15 cellular contexts compared by ENCODE assay signal in the genomic region with DNA sequence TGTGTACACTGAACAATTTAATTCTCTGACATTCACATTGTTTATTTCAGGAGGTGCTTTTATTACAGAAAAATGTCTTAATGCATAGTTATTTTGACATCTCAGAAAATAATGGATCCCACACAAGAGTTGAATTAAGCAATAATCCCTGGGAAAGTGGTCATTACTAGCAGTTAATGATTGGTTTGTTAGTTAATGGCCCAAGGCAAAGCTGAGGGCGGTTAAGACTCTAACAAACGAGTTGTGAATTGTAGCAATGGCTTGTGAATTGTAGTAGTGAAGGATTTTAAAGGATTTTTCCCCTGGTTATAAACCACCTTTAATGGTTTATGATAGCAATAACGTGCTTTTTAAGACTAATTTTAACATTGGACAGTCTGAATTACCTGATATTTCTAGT.
A peak's percentile ranks its signal among the peaks of the same experiment; 100 is the strongest.
DNase-seq lines count a peak whose midpoint lies in the region; TF ChIP-seq lines count a peak whose summit lies in the region.
"Had no signal": no experiment of that assay in that cellular context is flagged by ENCODE, and none has a peak within 500 bp of the region (broad histone marks: within the 10 kb centered on the region; RNA-seq: fewer than 3 reads in every experiment).

No MANE protein-coding gene starts in this region.

- no peak overlapping the region for H2BK15ac ChIP-seq in mesenchymal stem cell (ENCODE audit: low read depth, poor library complexity, severe bottlenecking)

- H2AK5ac ChIP-seq in mesenchymal stem cell (ENCODE audit: low read length, severe bottlenecking), result no peak overlapping the region

- no peaks in the 10 kb centered on the region for H3K36me3 Mint-ChIP-seq in Caco-2 (ENCODE audit: insufficient read depth, unreplicated experiment)
- H3K36me3 Mint-ChIP-seq: CD8-positive, alpha-beta memory T cell had no signal

- no peak overlapping the region for H2BK5ac ChIP-seq in mesenchymal stem cell (ENCODE audit: low read depth, low read length, poor library complexity, severe bottlenecking)

- TF ChIP-seq CTCF in kidney epithelial cell (IDR thresholded peaks at IDR 0.05; ENCODE audit: insufficient read depth, low read length, poor library complexity, severe bottlenecking), result no peak
- no peak for TF ChIP-seq CTCF in Caco-2 (IDR thresholded peaks at IDR 0.05; ENCODE audit: insufficient read depth in 1 of 2, low read depth in 1 of 2, low read length in 1 of 2, severe bottlenecking in 1 of 2, unreplicated experiment in 1 of 2)

- no peak overlapping the region for H3K14ac ChIP-seq in mesenchymal stem cell (ENCODE audit: low read length in 2 of 2)

- H3K27me3 Mint-ChIP-seq in Caco-2 (ENCODE audit: insufficient read depth, unreplicated experiment), result no peaks in the 10 kb centered on the region
- H3K27me3 Mint-ChIP-seq: B cell; CD8-positive, alpha-beta memory T cell had no signal

- H4K91ac ChIP-seq in mesenchymal stem cell (ENCODE audit: low read length), result no peak overlapping the region

- DNase-seq in NCI-H748 (lab: John Stamatoyannopoulos, UW; ENCODE audit: unreplicated experiment) (peak; percentile 27), NCI-H748 treated with DMSO at 0.1 percent for 48 hours (lab: John Stamatoyannopoulos, UW) (no peak), NCI-H1417 treated with DMSO at 0.1 percent for 48 hours (lab: John Stamatoyannopoulos, UW) (peak; percentile 64), kidney epithelial cell (ENCODE audit: low read depth) (peak; percentile 10), renal cortical epithelial cell (ENCODE audit: low read depth) (peak; percentile 84), Caco-2 (no peak), mesenchymal stem cell (no peak)
- no peak for DNase-seq in stimulated activated CD4-positive, alpha-beta T cell treated with anti-CD3 and anti-CD28 coated beads, Interleukin-4, amount 100 ng/mL, for 1 hour
- DNase-seq: 8988T; CD8-positive, alpha-beta memory T cell; COR-L47; GF-D8; H9 had no signal

- H4K8ac ChIP-seq in mesenchymal stem cell (ENCODE audit: low read length), result no peak overlapping the region

- no peaks in the 10 kb centered on the region for H3K4me1 ChIP-seq in Caco-2
- no peaks in the 10 kb centered on the region for H3K4me1 ChIP-seq in mesenchymal stem cell (ENCODE audit: control insufficient read depth, insufficient read depth, low read depth, low read length)
- H3K4me1 ChIP-seq: BLaER1 treated with 17β-estradiol and CSF1 and Interleukin-3, amounts not matched to agents 10 nM and 100 nM had no signal

- H3K27ac ChIP-seq in mesenchymal stem cell (ENCODE audit: low read length, poor library complexity, severe bottlenecking), result no peak overlapping the region
- H3K27ac ChIP-seq: BLaER1 treated with 17β-estradiol and CSF1 and Interleukin-3, amounts not matched to agents 10 nM and 100 nM had no signal

- WGBS in mesenchymal stem cell, result 91% methylated on average over 2 of the region's 3 CpGs

- H3K79me1 ChIP-seq in mesenchymal stem cell (replicated peaks; ENCODE audit: low read length, poor library complexity, severe bottlenecking), result no peaks in the 10 kb centered on the region

- no peaks in the 10 kb centered on the region for H3K36me3 ChIP-seq in kidney epithelial cell (ENCODE audit: control insufficient read depth, insufficient read depth, low read length)
- no peaks in the 10 kb centered on the region for H3K36me3 ChIP-seq in Caco-2 (ENCODE audit: control insufficient read depth, insufficient read depth, low read length)
- no peaks in the 10 kb centered on the region for H3K36me3 ChIP-seq in mesenchymal stem cell (ENCODE audit: control insufficient read depth in 1 of 2, insufficient read depth in 2 of 2, low read depth in 1 of 2, low read length in 2 of 2)
- H3K36me3 ChIP-seq: BLaER1 treated with 17β-estradiol and CSF1 and Interleukin-3, amounts not matched to agents 10 nM and 100 nM had no signal

- no peaks in the 10 kb centered on the region for H3K9me3 Mint-ChIP-seq in Caco-2 (ENCODE audit: unreplicated experiment)
- H3K9me3 Mint-ChIP-seq: CD8-positive, alpha-beta memory T cell had no signal

- H3K9ac ChIP-seq in mesenchymal stem cell (ENCODE audit: low read length), result no peak overlapping the region
- H3K9ac ChIP-seq: BLaER1 treated with 17β-estradiol and CSF1 and Interleukin-3, amounts not matched to agents 10 nM and 100 nM had no signal

- H3K4me3 ChIP-seq in kidney epithelial cell (ENCODE audit: low read depth, low read length) (no peak overlapping the region), Caco-2 (ENCODE audit: low read depth, low read length) (no peak overlapping the region), mesenchymal stem cell (ENCODE audit: insufficient read depth in 1 of 2, low read depth in 1 of 2, low read length in 2 of 2) (no peak overlapping the region)
- H3K4me3 ChIP-seq: BLaER1 treated with 17β-estradiol and CSF1 and Interleukin-3, amounts not matched to agents 10 nM and 100 nM had no signal

- H3K23ac ChIP-seq in mesenchymal stem cell (ENCODE audit: low read length in 2 of 2), result no peak overlapping the region

- H3K27me3 ChIP-seq in kidney epithelial cell (ENCODE audit: control insufficient read depth, insufficient read depth, low read length) (no peaks in the 10 kb centered on the region), Caco-2 (replicated peaks; ENCODE audit: control insufficient read depth, insufficient read depth, low read length) (no peaks in the 10 kb centered on the region), mesenchymal stem cell (ENCODE audit: control insufficient read depth in 1 of 2, insufficient read depth in 1 of 2, low read length in 2 of 2) (no peaks in the 10 kb centered on the region)
- H3K27me3 ChIP-seq: BLaER1 treated with 17β-estradiol and CSF1 and Interleukin-3, amounts not matched to agents 10 nM and 100 nM had no signal

- H3K4ac ChIP-seq in mesenchymal stem cell (ENCODE audit: low read depth in 1 of 2, low read length in 2 of 2), result no peak overlapping the region

- no peak overlapping the region for H2BK120ac ChIP-seq in mesenchymal stem cell (ENCODE audit: low read depth, low read length)

- CTCF ChIA-PET in Caco-2 (lab: Charles Lee), result no interaction called here

- no peak overlapping the region for H3K18ac ChIP-seq in mesenchymal stem cell (ENCODE audit: low read depth in 1 of 2, low read length in 2 of 2)

- H2BK12ac ChIP-seq in mesenchymal stem cell (ENCODE audit: low read length in 2 of 2), result no peak overlapping the region

- POLR2A ChIA-PET in Caco-2 (lab: Charles Lee), result no interaction called here

- H3K4me1 Mint-ChIP-seq in Caco-2 (ENCODE audit: low read depth, unreplicated experiment), result no peaks in the 10 kb centered on the region
- H3K4me1 Mint-ChIP-seq: B cell, H9 had no signal

- H3K4me3 Mint-ChIP-seq in Caco-2 (ENCODE audit: unreplicated experiment), result no peak overlapping the region
- H3K4me3 Mint-ChIP-seq: B cell; CD8-positive, alpha-beta memory T cell; H9 had no signal

- no peak overlapping the region for H3K4me2 ChIP-seq in mesenchymal stem cell (ENCODE audit: low read length, poor library complexity, severe bottlenecking)
- H3K4me2 ChIP-seq: BLaER1 treated with 17β-estradiol and CSF1 and Interleukin-3, amounts not matched to agents 10 nM and 100 nM had no signal

- intact Hi-C loops in Caco-2 (cut with micrococcal nuclease; ENCODE audit: unreplicated experiment), result no loop called here

- H2AFZ ChIP-seq in mesenchymal stem cell (ENCODE audit: low read depth, low read length), result no peak overlapping the region

- H3K9me3 ChIP-seq in Caco-2 (no peaks in the 10 kb centered on the region), mesenchymal stem cell (ENCODE audit: control insufficient read depth, low read length) (no peaks in the 10 kb centered on the region)
- H3K9me3 ChIP-seq: BLaER1 treated with 17β-estradiol and CSF1 and Interleukin-3, amounts not matched to agents 10 nM and 100 nM had no signal

- no TSS peak for BruUV-seq in Caco-2 (replicated peaks; lab: Mats Ljungman, UMichigan)

- no peak overlapping the region for H3K27ac Mint-ChIP-seq in Caco-2 (ENCODE audit: unreplicated experiment)
- H3K27ac Mint-ChIP-seq: B cell, H9 had no signal

Comparison
In these comparisons a context has a peak if more than half of its experiments do, and no peak if none do; other contexts are left out.
1. DNase-seq: peak in NCI-H748 (single experiment), NCI-H1417 treated with DMSO at 0.1 percent for 48 hours (single experiment), kidney epithelial cell (single experiment) and renal cortical epithelial cell (single experiment); none in NCI-H748 treated with DMSO at 0.1 percent for 48 hours (single experiment), stimulated activated CD4-positive, alpha-beta T cell treated with anti-CD3 and anti-CD28 coated beads, Interleukin-4, amount 100 ng/mL, for 1 hour (single experiment), Caco-2 (0 of 2) and mesenchymal stem cell (single experiment).